ENCODE assay signal across 1 cellular context in genomic region chr1:223726380-223727001, GRCh38.
TF ChIP-seq lines count a peak whose summit lies in the region.

No MANE protein-coding gene starts in this region.

TF ChIP-seq in GM12878, 131 proteins besides CTCF, POLR2A, EP300 and RAD21 (continued from another document):
- no peak for TF ChIP-seq E2F4 (IDR thresholded peaks at IDR 0.05; ENCODE audit: low read depth, low read length)
- no peak for TF ChIP-seq NR2C2 (IDR thresholded peaks at IDR 0.05; ENCODE audit: borderline replicate concordance, control insufficient read depth, insufficient read length, low read depth)
- no peak for TF ChIP-seq HDGF (IDR thresholded peaks at IDR 0.05)
- TF ChIP-seq PML (IDR thresholded peaks at IDR 0.05; ENCODE audit: low read length), result no peak
- TF ChIP-seq STAT1 (conservative IDR thresholded peaks at IDR 0.05), result no peak
- TF ChIP-seq, protein P1, sequence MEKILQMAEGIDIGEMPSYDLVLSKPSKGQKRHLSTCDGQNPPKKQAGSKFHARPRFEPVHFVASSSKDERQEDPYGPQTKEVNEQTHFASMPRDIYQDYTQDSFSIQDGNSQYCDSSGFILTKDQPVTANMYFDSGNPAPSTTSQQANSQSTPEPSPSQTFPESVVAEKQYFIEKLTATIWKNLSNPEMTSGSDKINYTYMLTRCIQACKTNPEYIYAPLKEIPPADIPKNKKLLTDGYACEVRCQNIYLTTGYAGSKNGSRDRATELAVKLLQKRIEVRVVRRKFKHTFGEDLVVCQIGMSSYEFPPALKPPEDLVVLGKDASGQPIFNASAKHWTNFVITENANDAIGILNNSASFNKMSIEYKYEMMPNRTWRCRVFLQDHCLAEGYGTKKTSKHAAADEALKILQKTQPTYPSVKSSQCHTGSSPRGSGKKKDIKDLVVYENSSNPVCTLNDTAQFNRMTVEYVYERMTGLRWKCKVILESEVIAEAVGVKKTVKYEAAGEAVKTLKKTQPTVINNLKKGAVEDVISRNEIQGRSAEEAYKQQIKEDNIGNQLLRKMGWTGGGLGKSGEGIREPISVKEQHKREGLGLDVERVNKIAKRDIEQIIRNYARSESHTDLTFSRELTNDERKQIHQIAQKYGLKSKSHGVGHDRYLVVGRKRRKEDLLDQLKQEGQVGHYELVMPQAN (conservative IDR thresholded peaks at IDR 0.05), result no peak
- TF ChIP-seq NFYA (IDR thresholded peaks at IDR 0.05; ENCODE audit: borderline replicate concordance, low read depth, low read length), result no peak
- TF ChIP-seq GATAD2B (conservative IDR thresholded peaks at IDR 0.05; ENCODE audit: low read depth), result no peak
- peak; percentile 93 for TF ChIP-seq RELA (IDR thresholded peaks at IDR 0.05; ENCODE audit: borderline replicate concordance, partially characterized antibody)
- TF ChIP-seq, protein P2, sequence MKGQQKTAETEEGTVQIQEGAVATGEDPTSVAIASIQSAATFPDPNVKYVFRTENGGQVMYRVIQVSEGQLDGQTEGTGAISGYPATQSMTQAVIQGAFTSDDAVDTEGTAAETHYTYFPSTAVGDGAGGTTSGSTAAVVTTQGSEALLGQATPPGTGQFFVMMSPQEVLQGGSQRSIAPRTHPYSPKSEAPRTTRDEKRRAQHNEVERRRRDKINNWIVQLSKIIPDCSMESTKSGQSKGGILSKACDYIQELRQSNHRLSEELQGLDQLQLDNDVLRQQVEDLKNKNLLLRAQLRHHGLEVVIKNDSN (IDR thresholded peaks at IDR 0.05; ENCODE audit: borderline replicate concordance, extremely low read length, insufficient read depth, low read depth, low read length), result peak; percentile 36
